ENCODE assay signal across 1 cellular context in genomic region chr3:160401301-160402095, GRCh38.
TF ChIP-seq lines count a peak whose summit lies in the region.

No MANE protein-coding gene starts in this region.

TF ChIP-seq in K562, 482 proteins besides CTCF, POLR2A, EP300 and RAD21 (continued from another document):
- TF ChIP-seq ZNF407 (IDR thresholded peaks at IDR 0.05; ENCODE audit: low read depth) (no peak), CBX3 (IDR thresholded peaks at IDR 0.05; ENCODE audit: borderline replicate concordance in 1 of 2, low read length in 2 of 2) (no peak), TEAD4 (IDR thresholded peaks at IDR 0.05; ENCODE audit: low read length) (peak; percentile 21; the same call in 1 of the 2 replicates), TEAD4 (CRISPR knock-in tag; IDR thresholded peaks at IDR 0.05; ENCODE audit: borderline replicate concordance) (no peak), HDAC1 (IDR thresholded peaks at IDR 0.05) (0 out of 4 replicates have a peak, but pooled peaks of 1 of the 2 experiments have one; percentile 5), YY1 (IDR thresholded peaks at IDR 0.05; ENCODE audit: borderline replicate concordance in 1 of 3, control insufficient read depth in 1 of 3, extremely low read depth in 1 of 3, insufficient read depth in 3 of 3, insufficient read length in 1 of 3, insufficient replicate concordance in 2 of 3, low read depth in 1 of 3, low read length in 2 of 3) (peak in 1 of 3 experiments; percentile 20), ZNF79 (CRISPR knock-in tag; IDR thresholded peaks at IDR 0.05; ENCODE audit: low read depth) (no peak), HNRNPK (IDR thresholded peaks at IDR 0.05; ENCODE audit: low read depth, low read length, poor library complexity, severe bottlenecking) (no peak), ZSCAN32 (CRISPR knock-in tag; IDR thresholded peaks at IDR 0.05) (peak; percentile 46; the same call in 1 of the 2 replicates), RCOR1 (IDR thresholded peaks at IDR 0.05; ENCODE audit: borderline replicate concordance in 1 of 2, low read depth in 2 of 2, low read length in 2 of 2) (peak in 1 of 2 experiments; percentile 76; a peak in 1 of 4 replicates), POLR2AphosphoS5 (IDR thresholded peaks at IDR 0.05; ENCODE audit: control insufficient read depth, insufficient read depth, low read depth, low read length) (no peak), SMARCA5 (IDR thresholded peaks at IDR 0.05) (no peak), GABPB2 (CRISPR knock-in tag; conservative IDR thresholded peaks at IDR 0.05) (no peak), CCNT2 (IDR thresholded peaks at IDR 0.05; ENCODE audit: borderline replicate concordance, extremely low read depth, insufficient read length, low read depth, low read length) (no peak), SMARCE1 (IDR thresholded peaks at IDR 0.05) (no peak), MCM2 (IDR thresholded peaks at IDR 0.05; ENCODE audit: low read depth) (no peak), KDM4B (IDR thresholded peaks at IDR 0.05; ENCODE audit: borderline replicate concordance in 2 of 2, low read depth in 1 of 2) (no peak), THRAP3 (IDR thresholded peaks at IDR 0.05; ENCODE audit: borderline replicate concordance) (no peak), CREB5 (CRISPR knock-in tag; IDR thresholded peaks at IDR 0.05) (no peak), GATAD2B (IDR thresholded peaks at IDR 0.05; ENCODE audit: borderline replicate concordance) (no peak), POLR3G (IDR thresholded peaks at IDR 0.05; ENCODE audit: extremely low read depth, insufficient read length, insufficient replicate concordance) (no peak), NFATC3 (IDR thresholded peaks at IDR 0.05) (no peak), MYNN (IDR thresholded peaks at IDR 0.05) (no peak), MYNN (CRISPR knock-in tag; IDR thresholded peaks at IDR 0.05) (no peak), SRSF9 (IDR thresholded peaks at IDR 0.05; ENCODE audit: borderline replicate concordance, low read depth, low read length) (no peak)
